In genomic region chr11:129225190-129225589, GRCh38 we compare ENCODE assay signal across 17 cellular contexts. TPM values are rescaled to one million over a fixed set of nuclear protein-coding genes. Genes with fewer than 3 reads are reported as not detected.
DNase-seq lines count a peak whose midpoint lies in the region; ATAC-seq, FAIRE-seq and TF ChIP-seq lines count a peak whose summit lies in the region.
"Had no signal": no experiment of that assay in that cellular context is flagged by ENCODE, and none has a peak within 500 bp of the region (broad histone marks: within the 10 kb centered on the region; RNA-seq: fewer than 3 reads in every experiment).

No MANE protein-coding gene starts in this region.

- no peak for TF ChIP-seq CTCF in endothelial cell of umbilical vein (IDR thresholded peaks at IDR 0.05; ENCODE audit: extremely low read depth in 1 of 2, insufficient read depth in 1 of 2, low read depth in 1 of 2, low read length in 2 of 2)
- no peak for TF ChIP-seq CTCF in upper lobe of right lung (IDR thresholded peaks at IDR 0.05)

- no TSS peak for BruUV-seq in endothelial cell of umbilical vein (replicated peaks; lab: Mats Ljungman, UMichigan)

- H3K4me2 ChIP-seq in endothelial cell of umbilical vein (ENCODE audit: insufficient read depth, low read length), result no peak overlapping the region

- DNase-seq in AG08395 (ENCODE audit: low spot score) (peak; percentile 18), M059J (ENCODE audit: low read depth) (peak; percentile 72), endothelial cell of umbilical vein (ENCODE audit: low read depth, low spot score) (peak; percentile 27), kidney tubule cell (ENCODE audit: low spot score) (peak; percentile 74), SKM-1 treated with dmso at 0.1 percent for 144 hours (lab: John Stamatoyannopoulos, UW; ENCODE audit: unreplicated experiment) (no peak), NCI-H1417 treated with DMSO at 0.1 percent for 48 hours (lab: John Stamatoyannopoulos, UW) (no peak), OCI-M2 (lab: John Stamatoyannopoulos, UW; ENCODE audit: unreplicated experiment) (no peak), upper lobe of right lung (no peak)
- DNase-seq: ACHN; activated CD4-positive, alpha-beta T cell treated with anti-CD3 and anti-CD28 coated beads for 48 hours; activated naive CD4-positive, alpha-beta T cell treated with anti-CD3 and anti-CD28 coated beads, Interleukin-2, amount 50 U/mL, for 16 hours; CD8-positive, alpha-beta T cell; effector CD8-positive, alpha-beta T cell; NCI-H187; stomach had no signal

- no peak overlapping the region for H3K27ac ChIP-seq in endothelial cell of umbilical vein (ENCODE audit: insufficient read depth, low read depth, low read length)
- H3K27ac ChIP-seq in upper lobe of right lung, result no peak overlapping the region
- H3K27ac ChIP-seq: stomach had no signal

- H4K20me1 ChIP-seq in endothelial cell of umbilical vein (replicated peaks; ENCODE audit: control insufficient read depth, extremely low read depth, insufficient read depth, low read length), result no peaks in the 10 kb centered on the region

- H3K4me1 ChIP-seq in endothelial cell of umbilical vein (ENCODE audit: control insufficient read depth, extremely low read depth, insufficient read depth, low read length) (peaks cover 2% of the 10 kb centered on the region), upper lobe of right lung (no peaks in the 10 kb centered on the region)

- CTCF ChIA-PET in endothelial cell of umbilical vein (lab: Charles Lee), result interaction anchor here (2.3 kb wide), 1 partner anchor 26 kb away, joined by 6 read pairs; no protein-coding TSS in a partner anchor

- no peak for TF ChIP-seq POLR2A in endothelial cell of umbilical vein (IDR thresholded peaks at IDR 0.05; ENCODE audit: low read depth, low read length)

- dilution Hi-C loops in endothelial cell of umbilical vein (cut with MboI; ENCODE audit: extremely low pct_ligation_motif_present, low sequenced_read_pairs), result no loop called here

- POLR2A ChIA-PET in endothelial cell of umbilical vein (lab: Charles Lee), result interaction anchor here (0.6 kb wide), 1 partner anchor 109 kb away, joined by 4 read pairs; no protein-coding TSS in a partner anchor

- H3K4me3 ChIP-seq in endothelial cell of umbilical vein (replicated peaks in 1 of 3; ENCODE audit: insufficient read depth in 1 of 3, low read depth in 1 of 3, low read length in 3 of 3) (no peak overlapping the region), upper lobe of right lung (no peak overlapping the region)
- H3K4me3 ChIP-seq: lung, stomach had no signal

- H3K36me3 ChIP-seq in endothelial cell of umbilical vein (ENCODE audit: control insufficient read depth in 2 of 2, extremely low read depth in 1 of 2, insufficient read depth in 2 of 2, low read length in 2 of 2) (no peaks in the 10 kb centered on the region), upper lobe of right lung (no peaks in the 10 kb centered on the region)
- H3K36me3 ChIP-seq: stomach had no signal

- no peak for ATAC-seq in upper lobe of right lung
- ATAC-seq: CD8-positive, alpha-beta T cell; natural killer cell treated with Interleukin-12 subunit alpha and Interleukin-12 subunit beta and Interleukin-15 and Interleukin-18, amount 100 ng/mL, for 72 hours had no signal

- intact Hi-C loops in endothelial cell of umbilical vein (cut with micrococcal nuclease) (no loop called here), upper lobe of right lung (cut with DNase I) (no loop called here)

- H3K79me2 ChIP-seq in endothelial cell of umbilical vein (ENCODE audit: control insufficient read depth, insufficient read depth, low read length), result no peaks in the 10 kb centered on the region

- no peaks in the 10 kb centered on the region for H3K27me3 ChIP-seq in endothelial cell of umbilical vein (ENCODE audit: control insufficient read depth in 2 of 2, insufficient read depth in 2 of 2, low read length in 2 of 2)
- H3K27me3 ChIP-seq in upper lobe of right lung, result no peaks in the 10 kb centered on the region
- H3K27me3 ChIP-seq: stomach had no signal

- H3K9me3 ChIP-seq in endothelial cell of umbilical vein (replicated peaks; ENCODE audit: control insufficient read depth, insufficient read depth, low read length) (no peaks in the 10 kb centered on the region), upper lobe of right lung (peaks cover 5% of the 10 kb centered on the region)

- no peaks in the 10 kb centered on the region for H3K9me1 ChIP-seq in endothelial cell of umbilical vein (replicated peaks; ENCODE audit: control insufficient read depth, extremely low read depth, insufficient read depth, low read length)

- peak overlapping the region; percentile 27 for H2AFZ ChIP-seq in endothelial cell of umbilical vein (ENCODE audit: low read depth, low read length)

- no peak overlapping the region for H3K9ac ChIP-seq in endothelial cell of umbilical vein (replicated peaks; ENCODE audit: extremely low read depth, insufficient read depth, low read length)

- FAIRE-seq in endothelial cell of umbilical vein (lab: Jason Lieb, UNC), result peak; percentile 84

TF ChIP-seq in endothelial cell of umbilical vein, 7 proteins besides CTCF, POLR2A, EP300 and RAD21:
- TF ChIP-seq, protein P1, sequence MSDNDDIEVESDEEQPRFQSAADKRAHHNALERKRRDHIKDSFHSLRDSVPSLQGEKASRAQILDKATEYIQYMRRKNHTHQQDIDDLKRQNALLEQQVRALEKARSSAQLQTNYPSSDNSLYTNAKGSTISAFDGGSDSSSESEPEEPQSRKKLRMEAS (IDR thresholded peaks at IDR 0.05; ENCODE audit: insufficient read depth, insufficient read length), result no peak
- TF ChIP-seq GATA2 (IDR thresholded peaks at IDR 0.05; ENCODE audit: insufficient read depth, insufficient read length, low read depth, low read length) (peak; percentile 42), FOS (IDR thresholded peaks at IDR 0.05; ENCODE audit: borderline replicate concordance, insufficient read depth, low read length) (peak; percentile 70), JUN (IDR thresholded peaks at IDR 0.05; ENCODE audit: borderline replicate concordance, insufficient read depth, insufficient read length, low read depth) (no peak), MYC (IDR thresholded peaks at IDR 0.05; ENCODE audit: low read depth, low read length) (no peak), EZH2 (IDR thresholded peaks at IDR 0.05; ENCODE audit: borderline replicate concordance, low read depth, low read length, severe bottlenecking) (no peak), POLR2AphosphoS5 (IDR thresholded peaks at IDR 0.05; ENCODE audit: insufficient read depth, low read depth, low read length) (no peak)

RNA-seq across cellular contexts. Expression of gene ARHGAP32, which starts 33.1 kb away (rescaled TPM):
- total RNA-seq in M059J (2014; rRNA removed; shearing (Covaris generic)), result 4.4 and 8.5 TPM in 2 replicates
- 6.4 and 9.1 TPM in 2 replicates for total RNA-seq in endothelial cell of umbilical vein
- 3.4 TPM in 2 replicates for polyA plus RNA-seq in endothelial cell of umbilical vein
- 2.4 and 2.9 TPM in 2 replicates for polyA plus RNA-seq in endothelial cell of umbilical vein (2011; cell fraction: cytosol; rRNA removed)
- polyA plus RNA-seq in endothelial cell of umbilical vein (2011; cell fraction: nucleus; rRNA removed), result 9.6 and 10.0 TPM in 2 replicates
- polyA plus RNA-seq in endothelial cell of umbilical vein (2012), result 5.9 and 6.0 TPM in 2 replicates
- polyA minus RNA-seq in endothelial cell of umbilical vein, result 11.9 and 34.0 TPM in 2 replicates
- polyA minus RNA-seq in endothelial cell of umbilical vein (2011; cell fraction: cytosol; rRNA and poly(A)+ RNA removed), result 4.9 TPM
- polyA minus RNA-seq in endothelial cell of umbilical vein (2011; cell fraction: nucleus; rRNA and poly(A)+ RNA removed), result 14.9 and 17.6 TPM in 2 replicates
- total RNA-seq in upper lobe of right lung, result 25.7 TPM

Comparison
In these comparisons a context has a peak if more than half of its experiments do, and no peak if none do; other contexts are left out.
1. DNase-seq: peak in AG08395 (single experiment), M059J (single experiment), endothelial cell of umbilical vein (single experiment) and kidney tubule cell (single experiment); none in SKM-1 treated with dmso at 0.1 percent for 144 hours (single experiment), NCI-H1417 treated with DMSO at 0.1 percent for 48 hours (single experiment), OCI-M2 (single experiment) and upper lobe of right lung (single experiment).